21 cellular contexts compared by ENCODE assay signal in genomic region chr6:41494212-41495115, GRCh38. TPM values are rescaled to one million over a fixed set of nuclear protein-coding genes. Genes with fewer than 3 reads are reported as not detected.
DNase-seq lines count a peak whose midpoint lies in the region; ATAC-seq, FAIRE-seq and TF ChIP-seq lines count a peak whose summit lies in the region.
"Had no signal": no experiment of that assay in that cellular context is flagged by ENCODE, and none has a peak within 500 bp of the region (broad histone marks: within the 10 kb centered on the region; RNA-seq: fewer than 3 reads in every experiment).

No MANE protein-coding gene starts in this region.

- FAIRE-seq in GM12891 (lab: Jason Lieb, UNC) (peak; percentile 26), H1 (lab: Jason Lieb, UNC) (no peak), small intestine (lab: Jason Lieb, UNC) (no peak)

- H2AK5ac ChIP-seq in H1 (ENCODE audit: low read depth, low read length), result no peak overlapping the region; the same call in 1 of the 2 replicates

- TF ChIP-seq POLR2A in GM12891 (IDR thresholded peaks at IDR 0.05; ENCODE audit: low read depth, low read length) (no peak), H1 (IDR thresholded peaks at IDR 0.05; ENCODE audit: control extremely low read depth in 1 of 2, low read depth in 2 of 2, low read length in 2 of 2) (no peak)

- no peak overlapping the region for H3K27ac ChIP-seq in H1 (ENCODE audit: low read depth, low read length)
- H3K27ac ChIP-seq in small intestine (ENCODE audit: low read depth in 1 of 2, low read length in 1 of 2), result no peak overlapping the region
- no peak overlapping the region for H3K27ac ChIP-seq in RWPE1
- H3K27ac ChIP-seq: upper lobe of right lung had no signal

- 0 out of 2 replicates have a peak overlapping the region, but pooled peaks have one; percentile 13 for H3K18ac ChIP-seq in H1 (ENCODE audit: extremely low read depth, low read length)

- TF ChIP-seq EP300 in H1 (IDR thresholded peaks at IDR 0.05; ENCODE audit: borderline replicate concordance in 1 of 2, low read depth in 2 of 2, low read length in 2 of 2), result no peak

- no peak overlapping the region for H2AFZ ChIP-seq in H1 (ENCODE audit: low read length)

- no peaks in the 10 kb centered on the region for H3K79me2 ChIP-seq in H1 (ENCODE audit: control insufficient read depth in 1 of 2, insufficient read depth in 2 of 2, low read length in 2 of 2)

- TF ChIP-seq RAD21 in H1 (IDR thresholded peaks at IDR 0.05 in 1 of 2, conservative IDR thresholded peaks at IDR 0.05 in 1 of 2; ENCODE audit: low read depth in 2 of 2, low read length in 2 of 2), result no peak

- no peaks in the 10 kb centered on the region for H3K9me3 Mint-ChIP-seq in nephron
- H3K9me3 Mint-ChIP-seq: CD8-positive, alpha-beta T cell had no signal

- H3K4me2 ChIP-seq in H1 (ENCODE audit: insufficient read depth in 1 of 2, low read depth in 2 of 2, low read length in 2 of 2), result peak overlapping the region; percentile 37 to 43; a peak in 3 of 4 replicates

- H3K36me3 ChIP-seq in H1 (ENCODE audit: control insufficient read depth in 2 of 4, insufficient read depth in 4 of 4, low read length in 3 of 4), result no peaks in the 10 kb centered on the region
- no peaks in the 10 kb centered on the region for H3K36me3 ChIP-seq in small intestine (ENCODE audit: control insufficient read depth in 2 of 2, insufficient read depth in 2 of 2, low read length in 2 of 2)
- H3K36me3 ChIP-seq: upper lobe of right lung had no signal

- H2BK120ac ChIP-seq in H1 (replicated peaks; ENCODE audit: low read depth, low read length), result no peak overlapping the region

- no peak overlapping the region for H3K23ac ChIP-seq in H1 (ENCODE audit: insufficient read length)

- no peak overlapping the region for H2BK5ac ChIP-seq in H1 (ENCODE audit: low read depth, low read length)

- no peak for ATAC-seq in GM19351 (IDR thresholded peaks at IDR 0.05; ENCODE audit: unreplicated experiment)
- ATAC-seq: activated CD4-positive, alpha-beta T cell treated with anti-CD3 and anti-CD28 coated beads for 36 hours; activated CD8-positive, alpha-beta memory T cell treated with anti-CD3 and anti-CD28 coated beads, Interleukin-2, amount 10 ng/mL, durations not matched to agents 7 days and 5 days; CD8-positive, alpha-beta T cell; SK-N-SH treated with all-trans-retinoic acid at 6 μM for 48 hours; upper lobe of right lung had no signal

- H3K56ac ChIP-seq in H1 (replicated peaks; ENCODE audit: insufficient read length, low read depth, low read length), result no peak overlapping the region

- H3K9me3 ChIP-seq in H1 (ENCODE audit: insufficient read depth in 2 of 2, low read depth in 1 of 2, low read length in 1 of 2) (no peaks in the 10 kb centered on the region), small intestine (ENCODE audit: control insufficient read depth, low read depth) (no peaks in the 10 kb centered on the region)
- H3K9me3 ChIP-seq: upper lobe of right lung had no signal

- H3K14ac ChIP-seq in H1 (ENCODE audit: insufficient read length), result no peak overlapping the region

- H3K4me3 ChIP-seq in H1 (ENCODE audit: extremely low read depth in 1 of 4, insufficient read depth in 2 of 4, low read depth in 3 of 4, low read length in 4 of 4) (peak overlapping the region in 1 of 4 experiments; percentile 40; a peak in 2 of 8 replicates), small intestine (ENCODE audit: low read depth in 1 of 2, low read length in 2 of 2) (no peak overlapping the region)
- H3K4me3 ChIP-seq: upper lobe of right lung had no signal

- peaks cover 41% of the 10 kb centered on the region for H3K27me3 Mint-ChIP-seq in nephron (ENCODE audit: low read depth)

- H3K4me3 Mint-ChIP-seq in nephron, result peak overlapping the region; percentile 1 to 14 (median 6)
- H3K4me3 Mint-ChIP-seq: activated CD4-positive, alpha-beta T cell treated with anti-CD3 and anti-CD28 coated beads for 36 hours; activated CD8-positive, alpha-beta memory T cell treated with anti-CD3 and anti-CD28 coated beads, Interleukin-2, amount 10 ng/mL, durations not matched to agents 7 days and 5 days; CD8-positive, alpha-beta T cell had no signal

- peak overlapping the region; percentile 4; the same call in 1 of the 2 replicates for H2BK20ac ChIP-seq in H1 (ENCODE audit: low read length)

- no peak overlapping the region for H4K5ac ChIP-seq in H1 (ENCODE audit: insufficient read length, low read depth, low read length)

- H3K36me3 Mint-ChIP-seq in nephron (ENCODE audit: low read depth), result no peaks in the 10 kb centered on the region
- H3K36me3 Mint-ChIP-seq: activated CD8-positive, alpha-beta memory T cell treated with anti-CD3 and anti-CD28 coated beads, Interleukin-2, amount 10 ng/mL, durations not matched to agents 7 days and 5 days; CD8-positive, alpha-beta T cell had no signal

- H2BK12ac ChIP-seq in H1 (ENCODE audit: low read depth, low read length), result peak overlapping the region; percentile 2; the same call in 1 of the 2 replicates

- H3K27me3 ChIP-seq in H1 (replicated peaks in 1 of 4; ENCODE audit: control insufficient read depth in 3 of 4, extremely low read depth in 1 of 4, insufficient read depth in 3 of 4, low read length in 3 of 4) (peaks cover 0 to 51% (median 29%) of the 10 kb centered on the region in 4 experiments; a peak in 5 of 7 replicates), small intestine (ENCODE audit: control insufficient read depth in 2 of 2, insufficient read depth in 2 of 2, low read length in 2 of 2) (peaks cover 0 to 2% of the 10 kb centered on the region in 2 donors)
- H3K27me3 ChIP-seq: upper lobe of right lung had no signal

- H2BK15ac ChIP-seq in H1 (ENCODE audit: low read length), result 0 out of 2 replicates have a peak overlapping the region, but pooled peaks have one; percentile 5

- DNase-seq in GM12891 (ENCODE audit: insufficient read length, low spot score), result no peak
- peak; percentile 34 for DNase-seq in NCI-H82 treated with DMSO at 0.1 percent for 48 hours (lab: John Stamatoyannopoulos, UW; ENCODE audit: unreplicated experiment)
- DNase-seq in H1 (ENCODE audit: low read depth in 1 of 2, low spot score in 2 of 2), result no peak
- DNase-seq in small intestine, result no peak
- no peak for DNase-seq in RWPE1 (ENCODE audit: low spot score)
- no peak for DNase-seq in activated gamma-delta T cell treated with Interleukin-2 at 50 U/mL for 16 hours
- DNase-seq: activated CD4-positive, alpha-beta T cell treated with anti-CD3 and anti-CD28 coated beads for 36 hours; activated CD8-positive, alpha-beta memory T cell treated with anti-CD3 and anti-CD28 coated beads, Interleukin-2, amount 10 ng/mL, durations not matched to agents 7 days and 5 days; activated effector memory CD4-positive, alpha-beta T cell treated with anti-CD3 and anti-CD28 coated beads, Interleukin-2, amount 50 U/mL, for 16 hours; CD8-positive, alpha-beta T cell; DMS53; GOT3; Karpas-422; midbrain; NCI-H1417; NCI-H774; stimulated activated naive CD4-positive, alpha-beta T cell; upper lobe of right lung had no signal

- no peak overlapping the region for H4K91ac ChIP-seq in H1 (replicated peaks; ENCODE audit: insufficient read length, low read length)

- CTCF ChIA-PET in H1 (lab: Charles Lee; ENCODE audit: partially characterized antibody) (interaction anchor here (0.8 to 3.2 kb wide), 5 partner anchors 32 to 185 kb away, joined by 3 to 12 read pairs (median 3); no protein-coding TSS in a partner anchor), RWPE1 (lab: Yijun Ruan, JAX) (no interaction called here)

- H3K79me1 ChIP-seq in H1 (ENCODE audit: low read depth, low read length), result no peaks in the 10 kb centered on the region

- H3K4me1 Mint-ChIP-seq in nephron, result peaks cover 77% of the 10 kb centered on the region
- H3K4me1 Mint-ChIP-seq: activated CD4-positive, alpha-beta T cell treated with anti-CD3 and anti-CD28 coated beads for 36 hours had no signal

- 32% methylated on average over 12 of the region's 16 CpGs; no CpG with 5 or more reads in 1 of the 2 experiments for WGBS in H1 (ENCODE audit: extremely low coverage in 1 of 2, insufficient coverage in 1 of 2, insufficient read length in 1 of 2, insufficient replicate concordance in 2 of 2, low coverage in 1 of 2, low lambda C conversion rate in 2 of 2, missing lambda C conversion rate in 1 of 2), 2 experiments
- 62 to 78% (median 75%) methylated on average over 16 of the region's 16 CpGs for WGBS in small intestine, 3 donors

- TF ChIP-seq CTCF in H1 (IDR thresholded peaks at IDR 0.05; ENCODE audit: control extremely low read depth in 1 of 3, insufficient read depth in 1 of 3, low read depth in 1 of 3, low read length in 3 of 3), result no peak
- no peak for TF ChIP-seq CTCF in nephron (IDR thresholded peaks at IDR 0.05; ENCODE audit: unreplicated experiment in 3 of 3)
- no peak for TF ChIP-seq CTCF in RWPE1 (conservative IDR thresholded peaks at IDR 0.05; ENCODE audit: low read depth)

- H3K4me1 ChIP-seq in H1 (replicated peaks in 1 of 4; ENCODE audit: control insufficient read depth in 3 of 4, insufficient read depth in 4 of 4, low read length in 3 of 4), result peaks cover 7 to 28% (median 23%) of the 10 kb centered on the region in 4 experiments
- H3K4me1 ChIP-seq in small intestine (ENCODE audit: control insufficient read depth in 2 of 2, insufficient read depth in 1 of 2, low read depth in 1 of 2, low read length in 1 of 2), result no peaks in the 10 kb centered on the region
- H3K4me1 ChIP-seq: upper lobe of right lung had no signal

- H3K4ac ChIP-seq in H1 (replicated peaks; ENCODE audit: insufficient read length, low read depth, low read length), result no peak overlapping the region

- POLR2A ChIA-PET in H1 (lab: Charles Lee; ENCODE audit: partially characterized antibody) (interaction anchor here (0.9 to 2.0 kb wide), 4 partner anchors 10 to 68 kb away, joined by 3 to 6 read pairs (median 4); no protein-coding TSS in a partner anchor), RWPE1 (lab: Yijun Ruan, JAX; ENCODE audit: low non-redundant PET) (no interaction called here)

- no peaks in the 10 kb centered on the region; the same call in 1 of the 2 replicates for H3K23me2 ChIP-seq in H1 (ENCODE audit: low read depth, low read length)

- H3K9ac ChIP-seq in H1 (replicated peaks in 1 of 4; ENCODE audit: extremely low read depth in 1 of 4, low read depth in 3 of 4, low read length in 3 of 4), result no peak overlapping the region

- peak overlapping the region; percentile 52 to 82 (median 69) for H3K27ac Mint-ChIP-seq in nephron
- H3K27ac Mint-ChIP-seq: activated CD4-positive, alpha-beta T cell treated with anti-CD3 and anti-CD28 coated beads for 36 hours; activated CD8-positive, alpha-beta memory T cell treated with anti-CD3 and anti-CD28 coated beads, Interleukin-2, amount 10 ng/mL, durations not matched to agents 7 days and 5 days; CD8-positive, alpha-beta T cell had no signal

- H4K8ac ChIP-seq in H1 (ENCODE audit: extremely low read depth, insufficient read depth, low read length), result no peak overlapping the region

- no peaks in the 10 kb centered on the region for H4K20me1 ChIP-seq in H1 (replicated peaks in 1 of 2; ENCODE audit: control insufficient read depth in 1 of 2, insufficient read depth in 2 of 2, low read length in 2 of 2)

RNA-seq across cellular contexts. Expression of gene FOXP4, which starts 51.7 kb away (rescaled TPM):
- 18.2 TPM for polyA plus RNA-seq in GM12891 (2012; ENCODE audit: low read depth, missing spikeins)
- 13.3 and 14.7 TPM in 2 replicates for total RNA-seq in H1 (2021; fragmentation: NEBNext Ultra II Directional; extraction: Animal tissue kit (Norgen Biotek cat#: 25700))
- polyA plus RNA-seq in H1 (2011; rRNA removed), result 4.8 and 6.7 TPM in 2 replicates
- polyA plus RNA-seq in H1 (2011; cell fraction: cytosol; rRNA removed), result 2.2 TPM
- 8.8 TPM for polyA plus RNA-seq in H1 (2011; cell fraction: nucleus; rRNA removed)
- polyA plus RNA-seq in H1 (2012, experiment 1 of 2), result 9.6 to 20.8 TPM (median 19.1 TPM) in 4 replicates
- polyA plus RNA-seq in H1 (2012, experiment 2 of 2), result 13.4 TPM
- 5.1 TPM for polyA plus RNA-seq in H1 (2013, experiment 1 of 2)
- 5.1 TPM for polyA plus RNA-seq in H1 (2013, experiment 2 of 2)
- 2.0 and 2.4 TPM in 2 replicates for polyA minus RNA-seq in H1 (2011; rRNA and poly(A)+ RNA removed)
- 9.3 TPM for polyA minus RNA-seq in H1 (2011; cell fraction: cytosol; rRNA and poly(A)+ RNA removed)
- polyA minus RNA-seq in H1 (2011; cell fraction: nucleus; rRNA and poly(A)+ RNA removed), result 5.1 TPM
- 10 to 100 TPM; 13.8 to 18.5 (median 14.3) TPM for polyA plus RNA-seq in small intestine
